ENCODE assay signal across 8 cellular contexts in the genomic region with DNA sequence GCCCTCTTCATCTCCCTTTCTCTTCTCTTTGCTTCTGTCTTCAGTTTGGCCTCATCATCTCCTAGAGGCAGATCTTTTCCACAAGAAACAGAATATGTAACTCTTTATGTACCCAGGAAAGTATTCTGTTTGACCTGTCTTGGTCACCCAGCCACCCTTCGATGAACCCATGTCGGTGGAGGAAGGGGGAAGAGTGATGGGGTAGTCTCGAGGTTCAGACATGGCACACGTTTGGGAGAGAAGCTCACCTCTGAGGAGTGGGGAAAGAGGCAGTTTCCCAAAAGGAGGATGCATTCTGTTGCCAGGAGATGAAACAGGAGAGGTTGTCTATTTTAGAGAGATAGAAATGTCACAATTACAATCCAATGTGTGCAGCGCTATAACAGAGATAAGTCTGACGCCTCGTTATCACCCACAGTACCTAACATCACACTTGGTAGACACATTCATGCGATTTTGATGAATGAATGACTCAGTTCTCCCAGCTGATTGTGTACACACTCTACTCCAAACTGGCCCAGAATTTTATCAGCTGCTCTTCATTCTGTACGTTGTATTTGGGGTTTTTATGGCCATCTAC. TPM values are rescaled to one million over a fixed set of nuclear protein-coding genes. Genes with fewer than 3 reads are reported as not detected.
DNase-seq lines count a peak whose midpoint lies in the region; ATAC-seq and TF ChIP-seq lines count a peak whose summit lies in the region.

No MANE protein-coding gene starts in this region.

- POLR2A ChIA-PET in AG04450 (lab: Yijun Ruan, JAX) = interaction anchor here (0.7 kb wide), 1 partner anchor 55 kb away, joined by 4 read pairs; no protein-coding TSS in a partner anchor
- POLR2A ChIA-PET in MCF 10A (lab: Yijun Ruan, JAX) = interaction anchor here (0.6 to 5.1 kb wide), 14 partner anchors 9 to 1529 kb away, joined by 3 to 40 read pairs (median 4); no protein-coding TSS in a partner anchor

- TF ChIP-seq CTCF in AG04450 (IDR thresholded peaks at IDR 0.05; ENCODE audit: low read depth, low read length) (no peak), MCF 10A (IDR thresholded peaks at IDR 0.05; ENCODE audit: unreplicated experiment) (no peak), lung (IDR thresholded peaks at IDR 0.05; ENCODE audit: control extremely low read depth, extremely low read depth) (no peak)

- no peaks in the 10 kb centered on the region for H3K27me3 Mint-ChIP-seq in MCF 10A (ENCODE audit: insufficient read depth, unreplicated experiment)

- H3K36me3 ChIP-seq in lung (ENCODE audit: control insufficient read depth in 2 of 2, insufficient read depth in 2 of 2, low read length in 2 of 2) (no peaks in the 10 kb centered on the region), urinary bladder (ENCODE audit: insufficient read depth) (no peaks in the 10 kb centered on the region)

- peak; percentile 20 for ATAC-seq in HG02610 (IDR thresholded peaks at IDR 0.05; ENCODE audit: unreplicated experiment)
- no peak for ATAC-seq in lung (ENCODE audit: insufficient read depth, low FRiP score)

- H3K9me3 ChIP-seq in AG04450 (ENCODE audit: control insufficient read depth, insufficient read depth, low read length) (no peaks in the 10 kb centered on the region), lung (ENCODE audit: control insufficient read depth in 2 of 2, insufficient read depth in 1 of 2, low read length in 1 of 2) (no peaks in the 10 kb centered on the region)

- no peaks in the 10 kb centered on the region for H3K36me3 Mint-ChIP-seq in MCF 10A (ENCODE audit: insufficient read depth, unreplicated experiment)

- peak overlapping the region; percentile 91 for H3K27ac Mint-ChIP-seq in MCF 10A (ENCODE audit: low read depth, unreplicated experiment)

- H3K4me3 ChIP-seq in AG04450 (ENCODE audit: low read depth, low read length) (peak overlapping the region; percentile 77), lung (no peak overlapping the region), urinary bladder (ENCODE audit: low read depth, low read length) (peak overlapping the region; percentile 81)

- H3K4me1 ChIP-seq in lung (ENCODE audit: control insufficient read depth in 2 of 2, insufficient read depth in 2 of 2, low read length in 2 of 2) = peaks cover 0 to 16% of the 10 kb centered on the region in 2 donors
- H3K4me1 ChIP-seq in urinary bladder (ENCODE audit: insufficient read depth) = no peaks in the 10 kb centered on the region

- BruUV-seq in MCF 10A (replicated peaks; lab: Mats Ljungman, UMichigan) = no TSS peak

- H3K4me3 Mint-ChIP-seq in MCF 10A (ENCODE audit: unreplicated experiment) = peak overlapping the region; percentile 76

- CTCF ChIA-PET in AG04450 (lab: Charles Lee) = interaction anchor here (0.9 to 1.0 kb wide), 2 partner anchors 36 to 85 kb away, joined by 3 to 4 read pairs; no protein-coding TSS in a partner anchor
- CTCF ChIA-PET in MCF 10A (lab: Yijun Ruan, JAX) = interaction anchor here (0.9 to 1.4 kb wide), 2 partner anchors 12 to 72 kb away, joined by 4 read pairs; no protein-coding TSS in a partner anchor

- peaks cover 35% of the 10 kb centered on the region for H3K4me1 Mint-ChIP-seq in MCF 10A (ENCODE audit: insufficient read depth, unreplicated experiment)

- WGBS in lung, 2 donors = 60 to 70% methylated on average over 9 of the region's 9 CpGs
- WGBS in urinary bladder = 55% methylated on average over 9 of the region's 9 CpGs

- intact Hi-C loops in MCF 10A (cut with micrococcal nuclease) = loop anchor here (5.0 kb wide), 1 partner anchor 611 kb away; no protein-coding TSS in a partner anchor

- H3K27me3 ChIP-seq in AG04450 (ENCODE audit: control insufficient read depth, insufficient read depth, low read length) (no peaks in the 10 kb centered on the region), lung (ENCODE audit: control insufficient read depth, insufficient read depth) (no peaks in the 10 kb centered on the region)

- H3K27ac ChIP-seq in AG04450 (ENCODE audit: low read depth, low read length) (peak overlapping the region; percentile 93), lung (ENCODE audit: low read depth in 1 of 2, low read length in 1 of 2) (peak overlapping the region; percentile 95 to 98), urinary bladder (ENCODE audit: low read depth) (no peak overlapping the region)

- no peak for DNase-seq in AG04450 (ENCODE audit: low read depth, low spot score)
- DNase-seq in MCF 10A (ENCODE audit: unreplicated experiment) = no peak
- no peak for DNase-seq in lung (ENCODE audit: low spot score)
- no peak for DNase-seq in EL
- DNase-seq in COR-L47 (lab: John Stamatoyannopoulos, UW) = no peak
- no peak for DNase-seq in COLO829 (ENCODE audit: low spot score)

- no peaks in the 10 kb centered on the region for H3K9me3 Mint-ChIP-seq in MCF 10A (ENCODE audit: unreplicated experiment)

RNA-seq across cellular contexts. Expression of a gene that starts 0.7 kb away (rescaled TPM):
- 59.3 and 75.6 TPM in 2 replicates for polyA plus RNA-seq in AG04450 (2011; rRNA removed)
- polyA minus RNA-seq in AG04450 (2011; rRNA and poly(A)+ RNA removed) = 50.8 and 65.0 TPM in 2 replicates
- total RNA-seq in MCF 10A (2022) = 100 and 115 TPM in 2 replicates
- 100 to 1,000 TPM in 1 of 2 donors, 10 to 100 TPM in 1; 52.5 to 119 TPM for total RNA-seq in lung
- polyA plus RNA-seq in lung = 10 to 100 TPM; 23.4 to 28.2 TPM
- 83.7 TPM for total RNA-seq in urinary bladder
- polyA plus RNA-seq in urinary bladder = 44.2 TPM

RNA-seq across cellular contexts. Expression of a gene that starts 1.9 kb away (rescaled TPM):
- 0.71 and 1.2 TPM in 2 replicates for polyA plus RNA-seq in AG04450 (2011; rRNA removed)
- 0.46 and 1.2 TPM in 2 replicates for polyA minus RNA-seq in AG04450 (2011; rRNA and poly(A)+ RNA removed)
- 0.26 TPM in 1 of 2 replicates, not detected in the other for total RNA-seq in MCF 10A (2022)
- 1 to 10 TPM in 1 of 2 donors, under 1 TPM in 1; 0.43 to 2.4 TPM for total RNA-seq in lung
- under 1 TPM; 0.10 to 0.20 TPM for polyA plus RNA-seq in lung
- 0.85 TPM for total RNA-seq in urinary bladder
- polyA plus RNA-seq in urinary bladder = 0.34 TPM
